Comparison of ENCODE assay signal across 8 cellular contexts in genomic region chr15:72375846-72376581, GRCh38. TPM values are rescaled to one million over a fixed set of nuclear protein-coding genes. Genes with fewer than 3 reads are reported as not detected.
DNase-seq lines count a peak whose midpoint lies in the region; ATAC-seq and TF ChIP-seq lines count a peak whose summit lies in the region.

TSS of gene HEXA (minus strand) at chr15:72376014. CDS start at chr15:72375972, 42 bp downstream.

- peak within 1 kb of the TSS; percentile 47 for H3K4me3 ChIP-seq in mucosa of descending colon

- no peaks in the 10 kb centered on the region for H3K9me3 ChIP-seq in mucosa of descending colon

- H3K36me3 Mint-ChIP-seq in IgD-negative memory B cell = peaks cover 4% of the 10 kb centered on the region

- H3K4me1 ChIP-seq in mucosa of descending colon (ENCODE audit: low read depth) = peaks cover 16% of the 10 kb centered on the region

- peaks cover 0 to 1% (median 0%) of the 10 kb centered on the region in 3 donors for H3K9me3 Mint-ChIP-seq in IgD-negative memory B cell

- H3K27ac ChIP-seq in epithelial cell of prostate = peak within 1 kb of the TSS; percentile 78

- intact Hi-C loops in mucosa of descending colon (cut with DNase I, micrococcal nuclease) = no loop called here

- peak; percentile 82 for ATAC-seq in GM21529 (IDR thresholded peaks at IDR 0.05; ENCODE audit: unreplicated experiment)
- peak; percentile 94 for ATAC-seq in mucosa of descending colon

- H3K4me1 Mint-ChIP-seq in IgD-negative memory B cell = peaks cover 45 to 49% (median 45%) of the 10 kb centered on the region in 3 donors

- DNase-seq in DMS 273 treated with DMSO at 0.1 percent for 48 hours (lab: John Stamatoyannopoulos, UW) (peak; percentile 68), OCI-M1 (lab: John Stamatoyannopoulos, UW) (peak; percentile 96), activated T-cell treated with anti-CD3 and anti-CD28 coated beads for 4 hours (peak; percentile 85), epithelial cell of prostate (ENCODE audit: low read depth, low spot score) (peak; percentile 46), mucosa of descending colon (peak; percentile 98)
- peak; percentile 91 to 93 for DNase-seq in stimulated activated CD8-positive, alpha-beta memory T cell treated with anti-CD3 and anti-CD28 coated beads, Interleukin-4, amount 100 ng/mL, for 1 hour (ENCODE audit: low read depth in 2 of 2, low spot score in 1 of 2)

- no peaks in the 10 kb centered on the region for H3K27me3 Mint-ChIP-seq in IgD-negative memory B cell

- H3K27ac Mint-ChIP-seq in IgD-negative memory B cell = peak within 1 kb of the TSS; percentile 97 to 99 (median 98)

- H3K4me3 Mint-ChIP-seq in IgD-negative memory B cell = peak within 1 kb of the TSS; percentile 91 to 100 (median 96)

- H3K36me3 ChIP-seq in mucosa of descending colon (ENCODE audit: low read depth) = no peaks in the 10 kb centered on the region

- TF ChIP-seq CTCF in mucosa of descending colon (IDR thresholded peaks at IDR 0.05) = peak; percentile 15

RNA-seq across cellular contexts. Expression of gene HEXA, which starts in this region (rescaled TPM):
- polyA plus RNA-seq in IgD-negative memory B cell = 102 TPM
- 100 to 1,000 TPM in 1 of 3 donors, 10 to 100 TPM in 2; 81.0 to 105 (median 96.5) TPM for total RNA-seq in mucosa of descending colon

Comparison
In these comparisons a context has a peak if more than half of its experiments do, and no peak if none do; other contexts are left out.
1. Peak in every context shown above with its lines: DNase-seq, ATAC-seq, H3K4me3 ChIP-seq and H3K27ac ChIP-seq.
2. DNase-seq: peak in every context shown above with its lines; median percentile 98 in mucosa of descending colon; 96 in OCI-M1; 92 in stimulated activated CD8-positive, alpha-beta memory T cell treated with anti-CD3 and anti-CD28 coated beads, Interleukin-4, amount 100 ng/mL, for 1 hour; 85 in activated T-cell treated with anti-CD3 and anti-CD28 coated beads for 4 hours; 68 in DMS 273 treated with DMSO at 0.1 percent for 48 hours; 46 in epithelial cell of prostate.